ENCODE assay signal across 8 cellular contexts in genomic region chr22:37518509-37519267, GRCh38. TPM values are rescaled to one million over a fixed set of nuclear protein-coding genes. Genes with fewer than 3 reads are reported as not detected.
DNase-seq lines count a peak whose midpoint lies in the region; ATAC-seq and TF ChIP-seq lines count a peak whose summit lies in the region.

No MANE protein-coding gene starts in this region.

- H3K9me3 Mint-ChIP-seq in effector memory CD8-positive, alpha-beta T cell = no peaks in the 10 kb centered on the region
- no peaks in the 10 kb centered on the region for H3K9me3 Mint-ChIP-seq in naive thymus-derived CD4-positive, alpha-beta T cell

- no peaks in the 10 kb centered on the region for H3K9me2 ChIP-seq in Karpas-422 (replicated peaks; ENCODE audit: insufficient read depth, low read length)

- H3K4me1 Mint-ChIP-seq in effector memory CD8-positive, alpha-beta T cell (ENCODE audit: low read depth in 2 of 2) = peaks cover 5 to 8% of the 10 kb centered on the region in 2 donors
- H3K4me1 Mint-ChIP-seq in naive thymus-derived CD4-positive, alpha-beta T cell = peaks cover 6 to 16% (median 7%) of the 10 kb centered on the region in 7 donors

- intact Hi-C loops in naive thymus-derived CD4-positive, alpha-beta T cell (cut with micrococcal nuclease) = no loop called here

- no peaks in the 10 kb centered on the region for H4K20me1 ChIP-seq in Karpas-422 (ENCODE audit: insufficient read depth, low read depth, low read length)

- H3K79me2 ChIP-seq in Karpas-422 (ENCODE audit: low read length) = no peaks in the 10 kb centered on the region

- H3K27ac ChIP-seq in naive thymus-derived CD4-positive, alpha-beta T cell (ENCODE audit: low read depth, low read length) = no peak overlapping the region
- H3K27ac ChIP-seq in Karpas-422 (ENCODE audit: low read length) = no peak overlapping the region

- DNase-seq in AG04449 (ENCODE audit: low read depth, low spot score) (no peak), MG63 (no peak), foreskin melanocyte (no peak), GM13977 (ENCODE audit: low spot score) (no peak), Karpas-422 (no peak), EL (no peak)
- no peak for DNase-seq in effector memory CD8-positive, alpha-beta T cell
- DNase-seq in naive thymus-derived CD4-positive, alpha-beta T cell = no peak

- H3K36me3 ChIP-seq in MG63 = peaks cover 22% of the 10 kb centered on the region
- H3K36me3 ChIP-seq in naive thymus-derived CD4-positive, alpha-beta T cell (ENCODE audit: control insufficient read depth in 2 of 3, insufficient read depth in 3 of 3, low read length in 3 of 3) = no peaks in the 10 kb centered on the region
- H3K36me3 ChIP-seq in Karpas-422 (ENCODE audit: insufficient read depth, low read length) = no peaks in the 10 kb centered on the region

- no peak overlapping the region for H3K4me2 ChIP-seq in Karpas-422 (ENCODE audit: low read depth, low read length, poor library complexity, severe bottlenecking)

- POLR2A ChIA-PET in AG04449 (lab: Yijun Ruan, JAX) = no interaction called here
- POLR2A ChIA-PET in naive thymus-derived CD4-positive, alpha-beta T cell (lab: Charles Lee) = no interaction called here

- peaks cover 4 to 6% of the 10 kb centered on the region in 2 donors for H3K4me1 ChIP-seq in naive thymus-derived CD4-positive, alpha-beta T cell (ENCODE audit: control insufficient read depth in 2 of 2, insufficient read depth in 2 of 2, low read length in 2 of 2)
- no peaks in the 10 kb centered on the region for H3K4me1 ChIP-seq in Karpas-422 (ENCODE audit: low read length)

- CTCF ChIA-PET in AG04449 (lab: Yijun Ruan, JAX) = interaction anchor here (1.0 kb wide), 1 partner anchor 74 kb away, joined by 3 read pairs; no protein-coding TSS in a partner anchor
- CTCF ChIA-PET in naive thymus-derived CD4-positive, alpha-beta T cell (lab: Charles Lee) = no interaction called here

- TF ChIP-seq CTCF in AG04449 (IDR thresholded peaks at IDR 0.05; ENCODE audit: insufficient read depth, low read length, missing control alignments) (no peak), GM13977 (IDR thresholded peaks at IDR 0.05; ENCODE audit: extremely low read depth, insufficient read depth, missing control alignments) (no peak)

- no peak overlapping the region for H3K9ac ChIP-seq in Karpas-422 (ENCODE audit: low read length)

- H3K27ac Mint-ChIP-seq in effector memory CD8-positive, alpha-beta T cell = no peak overlapping the region
- H3K27ac Mint-ChIP-seq in naive thymus-derived CD4-positive, alpha-beta T cell = peak overlapping the region in 5 of 9 donors; percentile 11 to 78 (median 27)

- no peak overlapping the region for H2AFZ ChIP-seq in Karpas-422 (ENCODE audit: low read length)

- peak overlapping the region; percentile 73 to 77 for H3K4me3 Mint-ChIP-seq in effector memory CD8-positive, alpha-beta T cell
- peak overlapping the region; percentile 65 to 93 (median 82) for H3K4me3 Mint-ChIP-seq in naive thymus-derived CD4-positive, alpha-beta T cell

- H3K27me3 Mint-ChIP-seq in effector memory CD8-positive, alpha-beta T cell = peaks cover 37 to 40% of the 10 kb centered on the region in 2 donors
- peaks cover 24 to 77% (median 30%) of the 10 kb centered on the region in 5 donors for H3K27me3 Mint-ChIP-seq in naive thymus-derived CD4-positive, alpha-beta T cell

- no peaks in the 10 kb centered on the region for H3K36me3 Mint-ChIP-seq in effector memory CD8-positive, alpha-beta T cell (ENCODE audit: insufficient read depth)
- H3K36me3 Mint-ChIP-seq in naive thymus-derived CD4-positive, alpha-beta T cell = no peaks in the 10 kb centered on the region

- in situ Hi-C loops in GM13977 (cut with MboI; ENCODE audit: low pct_unique_long_range_greater_than_20kb, low sequenced_read_pairs, unreplicated experiment) = no loop called here

- ATAC-seq in effector memory CD8-positive, alpha-beta T cell (replicated peaks) = peak; percentile 44
- peak; percentile 20 for ATAC-seq in naive thymus-derived CD4-positive, alpha-beta T cell

- H3K27me3 ChIP-seq in MG63 = no peaks in the 10 kb centered on the region
- H3K27me3 ChIP-seq in naive thymus-derived CD4-positive, alpha-beta T cell (ENCODE audit: control insufficient read depth in 2 of 2, insufficient read depth in 2 of 2, low read length in 2 of 2) = peaks cover 0 to 8% of the 10 kb centered on the region in 2 donors
- H3K27me3 ChIP-seq in Karpas-422 (ENCODE audit: low read length) = no peaks in the 10 kb centered on the region

- H3K4me3 ChIP-seq in AG04449 (ENCODE audit: low read depth, low read length) (peak overlapping the region; percentile 65), MG63 (peak overlapping the region; percentile 68), Karpas-422 (ENCODE audit: low read length) (no peak overlapping the region)
- peak overlapping the region; percentile 30 for H3K4me3 ChIP-seq in naive thymus-derived CD4-positive, alpha-beta T cell (ENCODE audit: low read length)

- H3K9me3 ChIP-seq in MG63 (no peaks in the 10 kb centered on the region), Karpas-422 (ENCODE audit: low read length) (no peaks in the 10 kb centered on the region)
- no peaks in the 10 kb centered on the region for H3K9me3 ChIP-seq in naive thymus-derived CD4-positive, alpha-beta T cell (ENCODE audit: control insufficient read depth in 2 of 3, low read length in 3 of 3)

RNA-seq across cellular contexts. Expression of gene CARD10, which starts 0.5 kb away (rescaled TPM):
- 17.1 and 18.9 TPM in 2 replicates for total RNA-seq in MG63 (2014; rRNA removed; shearing (Covaris generic); ENCODE audit: low replicate concordance)
- total RNA-seq in naive thymus-derived CD4-positive, alpha-beta T cell = 1 to 10 TPM in 1 of 5 experiments, under 1 TPM in 3, not detected in 1; 0.13 to 1.0 (median 0.57) TPM
- polyA plus RNA-seq in naive thymus-derived CD4-positive, alpha-beta T cell = under 1 TPM in 1 of 2 donors, not detected in 1; 0.69 TPM
- total RNA-seq in Karpas-422 (2014; rRNA removed; shearing (Covaris generic); ENCODE audit: low replicate concordance) = not detected in 2 replicates

RNA-seq across cellular contexts. Expression of gene MFNG, which starts 32.5 kb away (rescaled TPM):
- total RNA-seq in MG63 (2014; rRNA removed; shearing (Covaris generic); ENCODE audit: low replicate concordance) = 0.27 and 0.66 TPM in 2 replicates
- 100 to 1,000 TPM; 146 to 223 (median 203) TPM for total RNA-seq in naive thymus-derived CD4-positive, alpha-beta T cell
- polyA plus RNA-seq in naive thymus-derived CD4-positive, alpha-beta T cell = 100 to 1,000 TPM; 350 to 449 TPM
- 91.1 and 105 TPM in 2 replicates for total RNA-seq in Karpas-422 (2014; rRNA removed; shearing (Covaris generic); ENCODE audit: low replicate concordance)

RNA-seq across cellular contexts. Expression of gene CDC42EP1, which starts 41.6 kb away (rescaled TPM):
- total RNA-seq in MG63 (2014; rRNA removed; shearing (Covaris generic); ENCODE audit: low replicate concordance) = 31.6 and 38.5 TPM in 2 replicates
- total RNA-seq in naive thymus-derived CD4-positive, alpha-beta T cell = 1 to 10 TPM in 1 of 5 experiments, under 1 TPM in 3, not detected in 1; 0.27 to 1.6 (median 0.62) TPM
- polyA plus RNA-seq in naive thymus-derived CD4-positive, alpha-beta T cell = not detected
- not detected in 2 replicates for total RNA-seq in Karpas-422 (2014; rRNA removed; shearing (Covaris generic); ENCODE audit: low replicate concordance)

Comparison
In these comparisons a context has a peak if more than half of its experiments do, and no peak if none do; other contexts are left out.
1. H3K27ac Mint-ChIP-seq: peak in naive thymus-derived CD4-positive, alpha-beta T cell (5 of 9); none in effector memory CD8-positive, alpha-beta T cell (0 of 2).
2. RNA of gene MFNG, which starts 32.5 kb away (total RNA-seq): 146 to 223 TPM in naive thymus-derived CD4-positive, alpha-beta T cell and 91.1 to 105 TPM in Karpas-422; 0.27 to 0.66 TPM in MG63; every median in the first group is over 10 times any median in the second.
3. RNA of gene CDC42EP1, which starts 41.6 kb away (total RNA-seq): 31.6 to 38.5 TPM in MG63; 0.27 to 1.6 TPM in naive thymus-derived CD4-positive, alpha-beta T cell and not detected in Karpas-422; every median in the first group is over 10 times any median in the second.